ENCODE assay signal across 2 cellular contexts in the genomic region with DNA sequence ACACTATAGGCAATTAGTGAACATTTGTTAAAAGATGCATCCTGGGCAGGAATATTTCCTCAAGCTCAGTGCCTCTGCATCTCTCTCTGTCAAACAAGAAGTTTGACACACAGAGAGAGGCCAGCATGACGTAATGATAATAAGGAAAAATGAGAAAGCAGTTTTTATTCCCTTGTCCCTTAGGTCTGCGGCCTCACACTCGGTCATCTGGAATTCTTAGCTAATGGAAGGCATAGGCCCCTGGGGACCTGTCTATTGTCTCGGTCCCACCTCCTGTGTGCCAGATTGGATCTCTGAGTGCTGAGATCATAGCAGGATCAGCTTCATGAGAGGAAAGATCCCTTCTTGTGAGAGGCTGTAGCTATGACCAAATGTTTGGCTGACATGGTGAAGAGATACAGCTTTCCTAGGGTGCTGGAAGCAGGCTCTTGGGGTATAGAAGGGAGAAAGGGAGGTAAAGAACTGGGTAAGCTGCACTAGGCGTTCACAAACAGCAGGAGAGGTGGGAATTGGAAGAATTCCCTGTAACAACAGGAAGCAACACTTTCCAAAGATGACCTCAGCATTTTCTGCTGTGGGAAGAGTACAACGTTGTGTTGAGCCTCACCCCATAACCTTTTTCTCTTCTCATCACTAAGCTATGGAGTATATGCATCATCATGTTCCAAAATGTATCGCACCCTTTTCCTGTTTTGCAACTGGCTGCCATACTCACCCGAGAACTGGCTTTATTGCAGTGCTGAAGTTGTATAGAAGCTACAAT.
TF ChIP-seq lines count a peak whose summit lies in the region.

No MANE protein-coding gene starts in this region.

TF ChIP-seq in H1, 55 proteins besides CTCF, POLR2A, EP300 and RAD21:
- TF ChIP-seq CEBPB (IDR thresholded peaks at IDR 0.05; ENCODE audit: low read depth, low read length) (no peak), RNF2 (IDR thresholded peaks at IDR 0.05; ENCODE audit: borderline replicate concordance, low read depth, low read length, missing control alignments, poor library complexity, severe bottlenecking) (no peak), KDM5A (IDR thresholded peaks at IDR 0.05; ENCODE audit: low read length) (no peak), SIX5 (IDR thresholded peaks at IDR 0.05; ENCODE audit: low read depth, low read length) (no peak), TEAD4 (IDR thresholded peaks at IDR 0.05; ENCODE audit: low read depth, low read length) (no peak), CHD1 (IDR thresholded peaks at IDR 0.05; ENCODE audit: low read depth, low read length) (no peak), RBBP5 (IDR thresholded peaks at IDR 0.05; ENCODE audit: borderline replicate concordance, low read depth, low read length) (no peak), GABPA (IDR thresholded peaks at IDR 0.05; ENCODE audit: borderline replicate concordance, insufficient read depth, low read length) (no peak), POLR2AphosphoS5 (IDR thresholded peaks at IDR 0.05; ENCODE audit: low read depth, low read length) (no peak), CREB1 (IDR thresholded peaks at IDR 0.05) (no peak), GTF2F1 (IDR thresholded peaks at IDR 0.05; ENCODE audit: borderline replicate concordance, low read depth, low read length) (no peak), JUND (IDR thresholded peaks at IDR 0.05; ENCODE audit: low read length) (no peak), KDM4A (IDR thresholded peaks at IDR 0.05; ENCODE audit: low read depth, low read length, severe bottlenecking) (no peak), ATF2 (IDR thresholded peaks at IDR 0.05; ENCODE audit: low read length) (no peak), ASH2L (IDR thresholded peaks at IDR 0.05; ENCODE audit: low read length) (no peak), NANOG (IDR thresholded peaks at IDR 0.05; ENCODE audit: insufficient read depth, low read depth, low read length, poor library complexity, severe bottlenecking) (no peak), CBX8 (IDR thresholded peaks at IDR 0.05; ENCODE audit: borderline replicate concordance, low read depth, low read length) (no peak), SRF (IDR thresholded peaks at IDR 0.05; ENCODE audit: low read depth, low read length) (no peak)

TF ChIP-seq in HepG2, 621 proteins besides CTCF, POLR2A, EP300 and RAD21:
- TF ChIP-seq ARNT2 (CRISPR knock-in tag; IDR thresholded peaks at IDR 0.05; ENCODE audit: low read depth): no peak
- TF ChIP-seq YEATS4 (CRISPR knock-in tag; IDR thresholded peaks at IDR 0.05; ENCODE audit: borderline replicate concordance): no peak
- no peak for TF ChIP-seq ZFP41 (CRISPR knock-in tag; IDR thresholded peaks at IDR 0.05; ENCODE audit: borderline replicate concordance)
- TF ChIP-seq JUND (CRISPR knock-in tag; IDR thresholded peaks at IDR 0.05): no peak
- no peak for TF ChIP-seq RBFOX2 (IDR thresholded peaks at IDR 0.05; ENCODE audit: low read depth, low read length)
- TF ChIP-seq TFDP1 (CRISPR knock-in tag; IDR thresholded peaks at IDR 0.05; ENCODE audit: borderline replicate concordance): no peak
- TF ChIP-seq ZBTB3 (CRISPR knock-in tag; IDR thresholded peaks at IDR 0.05; ENCODE audit: borderline replicate concordance, low read depth): no peak
- TF ChIP-seq ATM (IDR thresholded peaks at IDR 0.05; ENCODE audit: borderline replicate concordance): no peak
- peak; percentile 71 for TF ChIP-seq ATF7 (IDR thresholded peaks at IDR 0.05)
- no peak for TF ChIP-seq ATF7 (CRISPR knock-in tag; IDR thresholded peaks at IDR 0.05)
- TF ChIP-seq ARID4A (CRISPR knock-in tag; IDR thresholded peaks at IDR 0.05; ENCODE audit: borderline replicate concordance): no peak
- TF ChIP-seq ZBTB20 (CRISPR knock-in tag; IDR thresholded peaks at IDR 0.05; ENCODE audit: borderline replicate concordance, low read depth): no peak
- TF ChIP-seq ZFX (CRISPR knock-in tag; IDR thresholded peaks at IDR 0.05; ENCODE audit: low read depth): no peak
- TF ChIP-seq CREB1 (IDR thresholded peaks at IDR 0.05): 0 out of 2 replicates have a peak, but pooled peaks have one; percentile 2
- no peak for TF ChIP-seq CREB1 (CRISPR knock-in tag; IDR thresholded peaks at IDR 0.05)
- TF ChIP-seq ARNTL (CRISPR knock-in tag; IDR thresholded peaks at IDR 0.05): no peak
